Comparison of ENCODE assay signal across 1 cellular context in the genomic region with DNA sequence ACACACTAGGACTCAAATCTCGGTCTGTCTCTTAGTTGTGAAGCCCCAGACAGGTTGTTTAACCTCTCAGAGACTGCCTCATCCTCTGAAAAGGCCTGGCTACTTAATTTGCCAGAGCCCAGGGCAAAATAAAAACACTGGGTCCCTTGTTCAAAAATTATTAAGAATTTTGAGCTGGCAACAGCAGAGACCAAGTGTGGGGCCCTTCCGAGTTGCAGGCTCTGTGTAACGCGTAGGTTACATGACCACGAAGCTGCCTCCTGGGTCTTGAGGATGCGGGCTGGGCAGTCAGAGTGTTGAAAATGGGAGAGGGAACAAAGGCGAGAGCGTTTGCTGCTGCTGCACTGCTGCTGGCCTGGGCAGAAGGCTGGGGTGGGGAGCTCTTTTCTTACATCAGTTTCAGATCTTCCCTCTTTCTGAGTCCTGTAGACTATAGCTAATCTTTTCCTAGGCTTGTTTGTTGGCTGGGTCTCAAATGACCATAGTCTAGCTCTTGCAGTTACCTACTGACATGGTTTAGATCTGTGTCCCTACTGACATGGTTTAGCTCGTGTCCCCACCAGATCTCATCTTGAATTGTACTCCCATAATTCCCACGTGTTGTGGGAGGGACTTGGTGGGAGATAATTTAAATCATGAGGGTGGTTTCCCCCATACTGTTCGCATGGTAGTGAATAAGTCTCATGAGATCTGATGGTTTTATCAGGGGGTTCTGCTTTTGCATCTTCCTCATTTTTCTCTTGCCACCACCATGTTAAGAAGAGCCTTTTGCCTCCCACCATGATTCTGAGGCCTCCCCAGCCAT.
TF ChIP-seq lines count a peak whose summit lies in the region.

No MANE protein-coding gene starts in this region.

TF ChIP-seq in K562, 482 proteins besides CTCF, POLR2A, EP300 and RAD21 (continued from another document and continues in another):
- TF ChIP-seq NKRF (IDR thresholded peaks at IDR 0.05; ENCODE audit: borderline replicate concordance), result no peak
- TF ChIP-seq ZNF717 (CRISPR knock-in tag; IDR thresholded peaks at IDR 0.05), result no peak
- TF ChIP-seq TAF1 (IDR thresholded peaks at IDR 0.05; ENCODE audit: control insufficient read depth, extremely low read depth, insufficient read depth, low read length, severe bottlenecking), result no peak
- no peak for TF ChIP-seq NR2F6 (CRISPR knock-in tag; IDR thresholded peaks at IDR 0.05)
- no peak for TF ChIP-seq CBX3 (IDR thresholded peaks at IDR 0.05; ENCODE audit: borderline replicate concordance in 1 of 2, low read length in 2 of 2)
- TF ChIP-seq XRCC3 (IDR thresholded peaks at IDR 0.05), result no peak
- no peak for TF ChIP-seq PHF21A (IDR thresholded peaks at IDR 0.05; ENCODE audit: borderline replicate concordance, low read depth)
- TF ChIP-seq, protein P1, sequence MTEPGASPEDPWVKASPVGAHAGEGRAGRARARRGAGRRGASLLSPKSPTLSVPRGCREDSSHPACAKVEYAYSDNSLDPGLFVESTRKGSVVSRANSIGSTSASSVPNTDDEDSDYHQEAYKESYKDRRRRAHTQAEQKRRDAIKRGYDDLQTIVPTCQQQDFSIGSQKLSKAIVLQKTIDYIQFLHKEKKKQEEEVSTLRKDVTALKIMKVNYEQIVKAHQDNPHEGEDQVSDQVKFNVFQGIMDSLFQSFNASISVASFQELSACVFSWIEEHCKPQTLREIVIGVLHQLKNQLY (CRISPR knock-in tag; conservative IDR thresholded peaks at IDR 0.05), result no peak
- no peak for TF ChIP-seq ZNF511 (CRISPR knock-in tag; IDR thresholded peaks at IDR 0.05)
- TF ChIP-seq ZNF57 (CRISPR knock-in tag; IDR thresholded peaks at IDR 0.05), result no peak
- no peak for TF ChIP-seq MBD2 (IDR thresholded peaks at IDR 0.05; ENCODE audit: borderline replicate concordance, low read depth)
- TF ChIP-seq, protein P2, sequence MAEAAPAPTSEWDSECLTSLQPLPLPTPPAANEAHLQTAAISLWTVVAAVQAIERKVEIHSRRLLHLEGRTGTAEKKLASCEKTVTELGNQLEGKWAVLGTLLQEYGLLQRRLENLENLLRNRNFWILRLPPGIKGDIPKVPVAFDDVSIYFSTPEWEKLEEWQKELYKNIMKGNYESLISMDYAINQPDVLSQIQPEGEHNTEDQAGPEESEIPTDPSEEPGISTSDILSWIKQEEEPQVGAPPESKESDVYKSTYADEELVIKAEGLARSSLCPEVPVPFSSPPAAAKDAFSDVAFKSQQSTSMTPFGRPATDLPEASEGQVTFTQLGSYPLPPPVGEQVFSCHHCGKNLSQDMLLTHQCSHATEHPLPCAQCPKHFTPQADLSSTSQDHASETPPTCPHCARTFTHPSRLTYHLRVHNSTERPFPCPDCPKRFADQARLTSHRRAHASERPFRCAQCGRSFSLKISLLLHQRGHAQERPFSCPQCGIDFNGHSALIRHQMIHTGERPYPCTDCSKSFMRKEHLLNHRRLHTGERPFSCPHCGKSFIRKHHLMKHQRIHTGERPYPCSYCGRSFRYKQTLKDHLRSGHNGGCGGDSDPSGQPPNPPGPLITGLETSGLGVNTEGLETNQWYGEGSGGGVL (CRISPR knock-in tag; IDR thresholded peaks at IDR 0.05), result no peak
- no peak for TF ChIP-seq ZNF436 (CRISPR knock-in tag; IDR thresholded peaks at IDR 0.05)
- no peak for TF ChIP-seq SRSF7 (optimal IDR thresholded peaks at IDR 0.05; ENCODE audit: low read depth, low read length)
- 0 out of 2 replicates have a peak, but pooled peaks have one; percentile 23 for TF ChIP-seq PTTG1 (tag; IDR thresholded peaks at IDR 0.05; ENCODE audit: low read depth)
- no peak for TF ChIP-seq ZNF134 (CRISPR knock-in tag; conservative IDR thresholded peaks at IDR 0.05)
- TF ChIP-seq JUN (IDR thresholded peaks at IDR 0.05; ENCODE audit: borderline replicate concordance, low read depth, low read length), result no peak
- no peak for TF ChIP-seq JUN (CRISPR knock-in tag; IDR thresholded peaks at IDR 0.05; ENCODE audit: borderline replicate concordance)
- no peak for TF ChIP-seq TCF3 (CRISPR knock-in tag; IDR thresholded peaks at IDR 0.05)
- no peak for TF ChIP-seq RCOR1 (IDR thresholded peaks at IDR 0.05; ENCODE audit: borderline replicate concordance in 1 of 2, low read depth in 2 of 2, low read length in 2 of 2)
- peak; percentile 66 for TF ChIP-seq L3MBTL2 (IDR thresholded peaks at IDR 0.05)
- no peak for TF ChIP-seq SAFB (IDR thresholded peaks at IDR 0.05; ENCODE audit: borderline replicate concordance, low read depth, low read length)
- no peak for TF ChIP-seq U2AF1 (optimal IDR thresholded peaks at IDR 0.05; ENCODE audit: low read depth, low read length)
- TF ChIP-seq KLF16 (IDR thresholded peaks at IDR 0.05), result no peak
- TF ChIP-seq, protein P3, sequence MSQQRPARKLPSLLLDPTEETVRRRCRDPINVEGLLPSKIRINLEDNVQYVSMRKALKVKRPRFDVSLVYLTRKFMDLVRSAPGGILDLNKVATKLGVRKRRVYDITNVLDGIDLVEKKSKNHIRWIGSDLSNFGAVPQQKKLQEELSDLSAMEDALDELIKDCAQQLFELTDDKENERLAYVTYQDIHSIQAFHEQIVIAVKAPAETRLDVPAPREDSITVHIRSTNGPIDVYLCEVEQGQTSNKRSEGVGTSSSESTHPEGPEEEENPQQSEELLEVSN (IDR thresholded peaks at IDR 0.05; ENCODE audit: borderline replicate concordance in 1 of 2, extremely low read depth in 1 of 2, insufficient read depth in 1 of 2, insufficient read length in 1 of 2, low read depth in 1 of 2, low read length in 1 of 2, poor library complexity in 1 of 2, severe bottlenecking in 1 of 2), result peak in 1 of 2 experiments; percentile 22
- TF ChIP-seq MAZ (CRISPR knock-in tag; conservative IDR thresholded peaks at IDR 0.05 in 1 of 2, IDR thresholded peaks at IDR 0.05 in 1 of 2), result peak in 1 of 2 experiments; percentile 58; a peak in 2 of 4 replicates
- TF ChIP-seq RAD51 (IDR thresholded peaks at IDR 0.05; ENCODE audit: borderline replicate concordance, low read depth), result no peak; the same call in 1 of the 2 replicates
- TF ChIP-seq MXI1 (IDR thresholded peaks at IDR 0.05; ENCODE audit: low read depth, low read length), result no peak
- TF ChIP-seq ETV5 (CRISPR knock-in tag; IDR thresholded peaks at IDR 0.05; ENCODE audit: low read depth), result no peak
- no peak for TF ChIP-seq NFXL1 (CRISPR knock-in tag; IDR thresholded peaks at IDR 0.05)
- no peak for TF ChIP-seq PHB2 (IDR thresholded peaks at IDR 0.05; ENCODE audit: low read depth)
- no peak for TF ChIP-seq ZNF143 (CRISPR knock-in tag; IDR thresholded peaks at IDR 0.05)
- no peak for TF ChIP-seq ZBTB1 (CRISPR knock-in tag; IDR thresholded peaks at IDR 0.05; ENCODE audit: borderline replicate concordance, low read depth)
- no peak for TF ChIP-seq BRF1 (IDR thresholded peaks at IDR 0.05; ENCODE audit: borderline replicate concordance, extremely low read depth, insufficient read length)
- TF ChIP-seq, protein P4, sequence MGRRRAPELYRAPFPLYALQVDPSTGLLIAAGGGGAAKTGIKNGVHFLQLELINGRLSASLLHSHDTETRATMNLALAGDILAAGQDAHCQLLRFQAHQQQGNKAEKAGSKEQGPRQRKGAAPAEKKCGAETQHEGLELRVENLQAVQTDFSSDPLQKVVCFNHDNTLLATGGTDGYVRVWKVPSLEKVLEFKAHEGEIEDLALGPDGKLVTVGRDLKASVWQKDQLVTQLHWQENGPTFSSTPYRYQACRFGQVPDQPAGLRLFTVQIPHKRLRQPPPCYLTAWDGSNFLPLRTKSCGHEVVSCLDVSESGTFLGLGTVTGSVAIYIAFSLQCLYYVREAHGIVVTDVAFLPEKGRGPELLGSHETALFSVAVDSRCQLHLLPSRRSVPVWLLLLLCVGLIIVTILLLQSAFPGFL (CRISPR knock-in tag; IDR thresholded peaks at IDR 0.05), result no peak
- TF ChIP-seq PPARD (CRISPR knock-in tag; IDR thresholded peaks at IDR 0.05), result no peak
- TF ChIP-seq CBFB (CRISPR knock-in tag; IDR thresholded peaks at IDR 0.05), result no peak
- TF ChIP-seq MCM7 (IDR thresholded peaks at IDR 0.05), result no peak
- peak; percentile 35; the same call in 1 of the 2 replicates for TF ChIP-seq NFRKB (IDR thresholded peaks at IDR 0.05; ENCODE audit: low read depth)
- no peak for TF ChIP-seq MCM2 (IDR thresholded peaks at IDR 0.05; ENCODE audit: low read depth)
- TF ChIP-seq SMARCA4 (IDR thresholded peaks at IDR 0.05), result no peak
- TF ChIP-seq, protein P5, sequence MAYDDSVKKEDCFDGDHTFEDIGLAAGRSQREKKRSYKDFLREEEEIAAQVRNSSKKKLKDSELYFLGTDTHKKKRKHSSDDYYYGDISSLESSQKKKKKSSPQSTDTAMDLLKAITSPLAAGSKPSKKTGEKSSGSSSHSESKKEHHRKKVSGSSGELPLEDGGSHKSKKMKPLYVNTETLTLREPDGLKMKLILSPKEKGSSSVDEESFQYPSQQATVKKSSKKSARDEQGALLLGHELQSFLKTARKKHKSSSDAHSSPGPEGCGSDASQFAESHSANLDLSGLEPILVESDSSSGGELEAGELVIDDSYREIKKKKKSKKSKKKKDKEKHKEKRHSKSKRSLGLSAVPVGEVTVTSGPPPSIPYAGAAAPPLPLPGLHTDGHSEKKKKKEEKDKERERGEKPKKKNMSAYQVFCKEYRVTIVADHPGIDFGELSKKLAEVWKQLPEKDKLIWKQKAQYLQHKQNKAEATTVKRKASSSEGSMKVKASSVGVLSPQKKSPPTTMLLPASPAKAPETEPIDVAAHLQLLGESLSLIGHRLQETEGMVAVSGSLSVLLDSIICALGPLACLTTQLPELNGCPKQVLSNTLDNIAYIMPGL (CRISPR knock-in tag; IDR thresholded peaks at IDR 0.05), result no peak
- no peak for TF ChIP-seq SRSF1 (IDR thresholded peaks at IDR 0.05; ENCODE audit: low read depth, low read length)
- TF ChIP-seq FOXJ3 (CRISPR knock-in tag; IDR thresholded peaks at IDR 0.05), result no peak
- TF ChIP-seq REST (CRISPR knock-in tag; IDR thresholded peaks at IDR 0.05; ENCODE audit: low read depth), result no peak
- no peak for TF ChIP-seq CBFA2T3 (IDR thresholded peaks at IDR 0.05)
- no peak for TF ChIP-seq ETS1 (conservative IDR thresholded peaks at IDR 0.05; ENCODE audit: control insufficient read depth, low read depth, low read length)
- no peak for TF ChIP-seq ILK (tag; IDR thresholded peaks at IDR 0.05; ENCODE audit: borderline replicate concordance, low read depth)
- no peak for TF ChIP-seq ZBTB8A (IDR thresholded peaks at IDR 0.05; ENCODE audit: partially characterized antibody)
- TF ChIP-seq MAX (CRISPR knock-in tag; IDR thresholded peaks at IDR 0.05), result no peak
- TF ChIP-seq MAFF (IDR thresholded peaks at IDR 0.05; ENCODE audit: low read length), result no peak
